ENCODE assay signal across 1 cellular context in the genomic region with DNA sequence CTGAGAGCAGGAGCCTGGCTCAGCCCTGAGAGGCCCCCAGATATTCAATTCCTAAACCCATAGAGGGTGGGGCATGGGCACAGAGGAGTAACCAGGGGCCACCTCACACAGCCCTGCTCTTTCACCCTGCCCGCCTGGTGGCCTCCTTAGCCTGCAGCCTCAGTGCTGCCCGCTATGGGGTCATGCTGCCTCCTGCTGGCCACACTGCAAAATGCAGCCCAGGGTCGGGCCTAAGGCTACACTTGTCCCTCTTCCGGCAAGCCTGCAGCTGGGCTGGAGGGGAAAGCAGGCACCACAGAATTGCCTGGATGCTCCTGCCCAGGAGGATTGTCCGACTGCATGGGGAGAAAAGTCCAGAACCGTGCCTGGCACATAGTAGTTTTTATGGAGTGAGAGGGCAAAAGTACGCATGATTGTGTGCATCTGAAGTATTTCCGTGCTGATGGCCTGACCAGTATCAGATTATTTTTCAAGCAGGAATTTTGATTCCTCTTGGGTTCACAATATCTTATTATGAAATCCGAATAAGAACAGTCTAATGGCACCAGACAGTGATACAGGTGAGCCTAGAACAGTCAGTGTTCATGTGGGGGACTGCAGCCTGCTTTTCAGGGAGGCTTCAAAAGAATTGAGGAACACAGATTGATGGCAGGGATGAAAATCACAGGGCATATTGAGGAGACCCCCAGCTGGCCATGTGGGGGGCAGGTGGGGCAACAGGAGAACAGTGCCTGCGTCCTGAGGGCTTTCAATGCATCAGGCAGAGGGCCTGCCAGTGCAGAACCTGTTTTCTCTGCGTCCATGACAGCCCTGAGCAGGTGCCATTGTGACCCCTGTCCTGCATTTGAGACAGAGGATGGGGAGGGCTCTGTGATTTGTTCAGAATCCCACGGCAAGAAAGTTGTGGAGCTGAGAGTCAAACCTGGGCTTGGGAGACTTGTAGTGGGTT.
A peak's percentile ranks its signal among the peaks of the same experiment; 100 is the strongest.
TF ChIP-seq lines count a peak whose summit lies in the region.

No MANE protein-coding gene starts in this region.

TF ChIP-seq in HepG2, 621 proteins besides CTCF, POLR2A, EP300 and RAD21 (continued from another document and continues in another):
- TF ChIP-seq, protein P1, sequence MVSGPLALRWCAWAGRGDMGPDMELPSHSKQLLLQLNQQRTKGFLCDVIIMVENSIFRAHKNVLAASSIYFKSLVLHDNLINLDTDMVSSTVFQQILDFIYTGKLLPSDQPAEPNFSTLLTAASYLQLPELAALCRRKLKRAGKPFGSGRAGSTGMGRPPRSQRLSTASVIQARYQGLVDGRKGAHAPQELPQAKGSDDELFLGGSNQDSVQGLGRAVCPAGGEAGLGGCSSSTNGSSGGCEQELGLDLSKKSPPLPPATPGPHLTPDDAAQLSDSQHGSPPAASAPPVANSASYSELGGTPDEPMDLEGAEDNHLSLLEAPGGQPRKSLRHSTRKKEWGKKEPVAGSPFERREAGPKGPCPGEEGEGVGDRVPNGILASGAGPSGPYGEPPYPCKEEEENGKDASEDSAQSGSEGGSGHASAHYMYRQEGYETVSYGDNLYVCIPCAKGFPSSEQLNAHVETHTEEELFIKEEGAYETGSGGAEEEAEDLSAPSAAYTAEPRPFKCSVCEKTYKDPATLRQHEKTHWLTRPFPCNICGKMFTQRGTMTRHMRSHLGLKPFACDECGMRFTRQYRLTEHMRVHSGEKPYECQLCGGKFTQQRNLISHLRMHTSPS (CRISPR knock-in tag; IDR thresholded peaks at IDR 0.05; ENCODE audit: low read depth) = no peak
- TF ChIP-seq SMARCE1 (IDR thresholded peaks at IDR 0.05; ENCODE audit: borderline replicate concordance) (no peak), ZNF274 (CRISPR knock-in tag; IDR thresholded peaks at IDR 0.05) (no peak), KLF6 (CRISPR knock-in tag; IDR thresholded peaks at IDR 0.05) (no peak), PHF5A (CRISPR knock-in tag; IDR thresholded peaks at IDR 0.05; ENCODE audit: low read depth, unreplicated experiment) (no peak), ZNF768 (CRISPR knock-in tag; IDR thresholded peaks at IDR 0.05) (peak; percentile 60), ZNF616 (CRISPR knock-in tag; IDR thresholded peaks at IDR 0.05; ENCODE audit: low read depth) (no peak), NCOA2 (CRISPR knock-in tag; IDR thresholded peaks at IDR 0.05) (0 out of 2 replicates have a peak, but pooled peaks have one; percentile 16), NFIC (IDR thresholded peaks at IDR 0.05; ENCODE audit: low read length) (no peak), XRCC5 (optimal IDR thresholded peaks at IDR 0.05; ENCODE audit: low read length) (peak; percentile 43), SALL2 (CRISPR knock-in tag; IDR thresholded peaks at IDR 0.05) (no peak), MTF2 (CRISPR knock-in tag; IDR thresholded peaks at IDR 0.05; ENCODE audit: borderline replicate concordance) (no peak), ZNF496 (CRISPR knock-in tag; IDR thresholded peaks at IDR 0.05; ENCODE audit: insufficient replicate concordance) (no peak), ERF (CRISPR knock-in tag; IDR thresholded peaks at IDR 0.05) (no peak), MEF2D (CRISPR knock-in tag; IDR thresholded peaks at IDR 0.05) (no peak), SP1 (IDR thresholded peaks at IDR 0.05) (no peak), SP1 (CRISPR knock-in tag; IDR thresholded peaks at IDR 0.05) (0 out of 2 replicates have a peak, but pooled peaks have one; percentile 11), NR3C1 (CRISPR knock-in tag; IDR thresholded peaks at IDR 0.05) (no peak), RXRB (CRISPR knock-in tag; IDR thresholded peaks at IDR 0.05; ENCODE audit: borderline replicate concordance) (peak; percentile 16; the same call in 1 of the 2 replicates), ARNT (IDR thresholded peaks at IDR 0.05) (no peak), SKI (IDR thresholded peaks at IDR 0.05; ENCODE audit: partially characterized antibody) (no peak), PRPF4 (IDR thresholded peaks at IDR 0.05; ENCODE audit: low read depth, low read length, poor library complexity, severe bottlenecking) (no peak), GABPB1 (CRISPR knock-in tag; IDR thresholded peaks at IDR 0.05) (peak; percentile 31; the same call in 1 of the 2 replicates), KDM6A (CRISPR knock-in tag; IDR thresholded peaks at IDR 0.05; ENCODE audit: low read depth) (no peak), ZNF205 (CRISPR knock-in tag; IDR thresholded peaks at IDR 0.05) (0 out of 2 replicates have a peak, but pooled peaks have one; percentile 59), ESRRA (CRISPR knock-in tag; IDR thresholded peaks at IDR 0.05; ENCODE audit: low read depth) (no peak), TARDBP (CRISPR knock-in tag; IDR thresholded peaks at IDR 0.05) (0 out of 2 replicates have a peak, but pooled peaks have one; percentile 22), ZNF547 (CRISPR knock-in tag; IDR thresholded peaks at IDR 0.05) (no peak), MTF1 (CRISPR knock-in tag; IDR thresholded peaks at IDR 0.05) (no peak), DR1 (CRISPR knock-in tag; IDR thresholded peaks at IDR 0.05) (no peak), THAP11 (CRISPR knock-in tag; IDR thresholded peaks at IDR 0.05) (no peak), SP2 (CRISPR knock-in tag; IDR thresholded peaks at IDR 0.05) (no peak), CEBPG (CRISPR knock-in tag; IDR thresholded peaks at IDR 0.05) (no peak), ZMYM3 (CRISPR knock-in tag; IDR thresholded peaks at IDR 0.05) (no peak), IRF2 (CRISPR knock-in tag; IDR thresholded peaks at IDR 0.05) (0 out of 2 replicates have a peak, but pooled peaks have one; percentile 19), FOXK2 (IDR thresholded peaks at IDR 0.05) (no peak), PAX8 (CRISPR knock-in tag; IDR thresholded peaks at IDR 0.05; ENCODE audit: borderline replicate concordance) (no peak), HNRNPK (IDR thresholded peaks at IDR 0.05; ENCODE audit: low read depth, low read length, poor library complexity, severe bottlenecking) (no peak), TBL1XR1 (IDR thresholded peaks at IDR 0.05; ENCODE audit: borderline replicate concordance, low read length, partially characterized antibody) (no peak), ZNF569 (CRISPR knock-in tag; IDR thresholded peaks at IDR 0.05; ENCODE audit: borderline replicate concordance) (no peak), KLF16 (CRISPR knock-in tag; IDR thresholded peaks at IDR 0.05) (0 out of 4 replicates have a peak, but pooled peaks of 1 of the 2 experiments have one; percentile 35), KDM4B (CRISPR knock-in tag; IDR thresholded peaks at IDR 0.05) (no peak), MBD4 (IDR thresholded peaks at IDR 0.05; ENCODE audit: borderline replicate concordance, low read length) (no peak), ZMYM2 (CRISPR knock-in tag; IDR thresholded peaks at IDR 0.05) (no peak), ZNF260 (CRISPR knock-in tag; IDR thresholded peaks at IDR 0.05; ENCODE audit: borderline replicate concordance, low read depth) (no peak), GZF1 (CRISPR knock-in tag; IDR thresholded peaks at IDR 0.05) (no peak), NR2F6 (IDR thresholded peaks at IDR 0.05) (no peak), NR2F6 (CRISPR knock-in tag; IDR thresholded peaks at IDR 0.05) (peak; percentile 31; the same call in 1 of the 2 replicates)
- TF ChIP-seq, protein P2, sequence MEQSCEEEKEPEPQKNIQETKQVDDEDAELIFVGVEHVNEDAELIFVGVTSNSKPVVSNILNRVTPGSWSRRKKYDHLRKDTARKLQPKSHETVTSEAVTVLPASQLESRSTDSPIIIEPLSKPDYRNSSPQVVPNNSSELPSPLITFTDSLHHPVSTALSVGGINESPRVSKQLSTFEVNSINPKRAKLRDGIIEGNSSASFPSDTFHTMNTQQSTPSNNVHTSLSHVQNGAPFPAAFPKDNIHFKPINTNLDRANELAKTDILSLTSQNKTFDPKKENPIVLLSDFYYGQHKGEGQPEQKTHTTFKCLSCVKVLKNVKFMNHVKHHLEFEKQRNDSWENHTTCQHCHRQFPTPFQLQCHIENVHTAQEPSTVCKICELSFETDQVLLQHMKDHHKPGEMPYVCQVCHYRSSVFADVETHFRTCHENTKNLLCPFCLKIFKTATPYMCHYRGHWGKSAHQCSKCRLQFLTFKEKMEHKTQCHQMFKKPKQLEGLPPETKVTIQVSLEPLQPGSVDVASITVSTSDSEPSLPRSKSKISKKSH (CRISPR knock-in tag; IDR thresholded peaks at IDR 0.05; ENCODE audit: borderline replicate concordance) = peak; percentile 24; the same call in 1 of the 2 replicates
- TF ChIP-seq, protein P3, sequence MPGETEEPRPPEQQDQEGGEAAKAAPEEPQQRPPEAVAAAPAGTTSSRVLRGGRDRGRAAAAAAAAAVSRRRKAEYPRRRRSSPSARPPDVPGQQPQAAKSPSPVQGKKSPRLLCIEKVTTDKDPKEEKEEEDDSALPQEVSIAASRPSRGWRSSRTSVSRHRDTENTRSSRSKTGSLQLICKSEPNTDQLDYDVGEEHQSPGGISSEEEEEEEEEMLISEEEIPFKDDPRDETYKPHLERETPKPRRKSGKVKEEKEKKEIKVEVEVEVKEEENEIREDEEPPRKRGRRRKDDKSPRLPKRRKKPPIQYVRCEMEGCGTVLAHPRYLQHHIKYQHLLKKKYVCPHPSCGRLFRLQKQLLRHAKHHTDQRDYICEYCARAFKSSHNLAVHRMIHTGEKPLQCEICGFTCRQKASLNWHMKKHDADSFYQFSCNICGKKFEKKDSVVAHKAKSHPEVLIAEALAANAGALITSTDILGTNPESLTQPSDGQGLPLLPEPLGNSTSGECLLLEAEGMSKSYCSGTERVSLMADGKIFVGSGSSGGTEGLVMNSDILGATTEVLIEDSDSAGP (CRISPR knock-in tag; IDR thresholded peaks at IDR 0.05; ENCODE audit: borderline replicate concordance) = no peak
- TF ChIP-seq, protein P4, sequence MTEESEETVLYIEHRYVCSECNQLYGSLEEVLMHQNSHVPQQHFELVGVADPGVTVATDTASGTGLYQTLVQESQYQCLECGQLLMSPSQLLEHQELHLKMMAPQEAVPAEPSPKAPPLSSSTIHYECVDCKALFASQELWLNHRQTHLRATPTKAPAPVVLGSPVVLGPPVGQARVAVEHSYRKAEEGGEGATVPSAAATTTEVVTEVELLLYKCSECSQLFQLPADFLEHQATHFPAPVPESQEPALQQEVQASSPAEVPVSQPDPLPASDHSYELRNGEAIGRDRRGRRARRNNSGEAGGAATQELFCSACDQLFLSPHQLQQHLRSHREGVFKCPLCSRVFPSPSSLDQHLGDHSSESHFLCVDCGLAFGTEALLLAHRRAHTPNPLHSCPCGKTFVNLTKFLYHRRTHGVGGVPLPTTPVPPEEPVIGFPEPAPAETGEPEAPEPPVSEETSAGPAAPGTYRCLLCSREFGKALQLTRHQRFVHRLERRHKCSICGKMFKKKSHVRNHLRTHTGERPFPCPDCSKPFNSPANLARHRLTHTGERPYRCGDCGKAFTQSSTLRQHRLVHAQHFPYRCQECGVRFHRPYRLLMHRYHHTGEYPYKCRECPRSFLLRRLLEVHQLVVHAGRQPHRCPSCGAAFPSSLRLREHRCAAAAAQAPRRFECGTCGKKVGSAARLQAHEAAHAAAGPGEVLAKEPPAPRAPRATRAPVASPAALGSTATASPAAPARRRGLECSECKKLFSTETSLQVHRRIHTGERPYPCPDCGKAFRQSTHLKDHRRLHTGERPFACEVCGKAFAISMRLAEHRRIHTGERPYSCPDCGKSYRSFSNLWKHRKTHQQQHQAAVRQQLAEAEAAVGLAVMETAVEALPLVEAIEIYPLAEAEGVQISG (CRISPR knock-in tag; IDR thresholded peaks at IDR 0.05) = no peak
- TF ChIP-seq, protein P5, sequence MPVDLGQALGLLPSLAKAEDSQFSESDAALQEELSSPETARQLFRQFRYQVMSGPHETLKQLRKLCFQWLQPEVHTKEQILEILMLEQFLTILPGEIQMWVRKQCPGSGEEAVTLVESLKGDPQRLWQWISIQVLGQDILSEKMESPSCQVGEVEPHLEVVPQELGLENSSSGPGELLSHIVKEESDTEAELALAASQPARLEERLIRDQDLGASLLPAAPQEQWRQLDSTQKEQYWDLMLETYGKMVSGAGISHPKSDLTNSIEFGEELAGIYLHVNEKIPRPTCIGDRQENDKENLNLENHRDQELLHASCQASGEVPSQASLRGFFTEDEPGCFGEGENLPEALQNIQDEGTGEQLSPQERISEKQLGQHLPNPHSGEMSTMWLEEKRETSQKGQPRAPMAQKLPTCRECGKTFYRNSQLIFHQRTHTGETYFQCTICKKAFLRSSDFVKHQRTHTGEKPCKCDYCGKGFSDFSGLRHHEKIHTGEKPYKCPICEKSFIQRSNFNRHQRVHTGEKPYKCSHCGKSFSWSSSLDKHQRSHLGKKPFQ (CRISPR knock-in tag; IDR thresholded peaks at IDR 0.05; ENCODE audit: insufficient replicate concordance) = no peak
- TF ChIP-seq, protein P6, sequence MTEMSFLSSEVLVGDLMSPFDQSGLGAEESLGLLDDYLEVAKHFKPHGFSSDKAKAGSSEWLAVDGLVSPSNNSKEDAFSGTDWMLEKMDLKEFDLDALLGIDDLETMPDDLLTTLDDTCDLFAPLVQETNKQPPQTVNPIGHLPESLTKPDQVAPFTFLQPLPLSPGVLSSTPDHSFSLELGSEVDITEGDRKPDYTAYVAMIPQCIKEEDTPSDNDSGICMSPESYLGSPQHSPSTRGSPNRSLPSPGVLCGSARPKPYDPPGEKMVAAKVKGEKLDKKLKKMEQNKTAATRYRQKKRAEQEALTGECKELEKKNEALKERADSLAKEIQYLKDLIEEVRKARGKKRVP (CRISPR knock-in tag; IDR thresholded peaks at IDR 0.05) = no peak
- TF ChIP-seq, protein P7, sequence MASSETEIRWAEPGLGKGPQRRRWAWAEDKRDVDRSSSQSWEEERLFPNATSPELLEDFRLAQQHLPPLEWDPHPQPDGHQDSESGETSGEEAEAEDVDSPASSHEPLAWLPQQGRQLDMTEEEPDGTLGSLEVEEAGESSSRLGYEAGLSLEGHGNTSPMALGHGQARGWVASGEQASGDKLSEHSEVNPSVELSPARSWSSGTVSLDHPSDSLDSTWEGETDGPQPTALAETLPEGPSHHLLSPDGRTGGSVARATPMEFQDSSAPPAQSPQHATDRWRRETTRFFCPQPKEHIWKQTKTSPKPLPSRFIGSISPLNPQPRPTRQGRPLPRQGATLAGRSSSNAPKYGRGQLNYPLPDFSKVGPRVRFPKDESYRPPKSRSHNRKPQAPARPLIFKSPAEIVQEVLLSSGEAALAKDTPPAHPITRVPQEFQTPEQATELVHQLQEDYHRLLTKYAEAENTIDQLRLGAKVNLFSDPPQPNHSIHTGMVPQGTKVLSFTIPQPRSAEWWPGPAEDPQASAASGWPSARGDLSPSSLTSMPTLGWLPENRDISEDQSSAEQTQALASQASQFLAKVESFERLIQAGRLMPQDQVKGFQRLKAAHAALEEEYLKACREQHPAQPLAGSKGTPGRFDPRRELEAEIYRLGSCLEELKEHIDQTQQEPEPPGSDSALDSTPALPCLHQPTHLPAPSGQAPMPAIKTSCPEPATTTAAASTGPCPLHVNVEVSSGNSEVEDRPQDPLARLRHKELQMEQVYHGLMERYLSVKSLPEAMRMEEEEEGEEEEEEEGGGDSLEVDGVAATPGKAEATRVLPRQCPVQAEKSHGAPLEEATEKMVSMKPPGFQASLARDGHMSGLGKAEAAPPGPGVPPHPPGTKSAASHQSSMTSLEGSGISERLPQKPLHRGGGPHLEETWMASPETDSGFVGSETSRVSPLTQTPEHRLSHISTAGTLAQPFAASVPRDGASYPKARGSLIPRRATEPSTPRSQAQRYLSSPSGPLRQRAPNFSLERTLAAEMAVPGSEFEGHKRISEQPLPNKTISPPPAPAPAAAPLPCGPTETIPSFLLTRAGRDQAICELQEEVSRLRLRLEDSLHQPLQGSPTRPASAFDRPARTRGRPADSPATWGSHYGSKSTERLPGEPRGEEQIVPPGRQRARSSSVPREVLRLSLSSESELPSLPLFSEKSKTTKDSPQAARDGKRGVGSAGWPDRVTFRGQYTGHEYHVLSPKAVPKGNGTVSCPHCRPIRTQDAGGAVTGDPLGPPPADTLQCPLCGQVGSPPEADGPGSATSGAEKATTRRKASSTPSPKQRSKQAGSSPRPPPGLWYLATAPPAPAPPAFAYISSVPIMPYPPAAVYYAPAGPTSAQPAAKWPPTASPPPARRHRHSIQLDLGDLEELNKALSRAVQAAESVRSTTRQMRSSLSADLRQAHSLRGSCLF (CRISPR knock-in tag; IDR thresholded peaks at IDR 0.05; ENCODE audit: borderline replicate concordance) = no peak
